22 cellular contexts compared by ENCODE assay signal in genomic region chr14:103026988-103027387, GRCh38. TPM values are rescaled to one million over a fixed set of nuclear protein-coding genes. Genes with fewer than 3 reads are reported as not detected.
"Had no signal": no experiment of that assay in that cellular context is flagged by ENCODE, and none has a peak within 500 bp of the region (broad histone marks: within the 10 kb centered on the region; RNA-seq: fewer than 3 reads in every experiment).

No MANE protein-coding gene starts in this region.

- H3K9me3 ChIP-seq: adrenal gland had no signal

- H3K4me3 ChIP-seq: adrenal gland, K562 had no signal

- DNase-seq: activated CD4-positive, alpha-beta memory T cell treated with anti-CD3 and anti-CD28 coated beads for 36 hours; activated CD4-positive, alpha-beta T cell treated with anti-CD3 and anti-CD28 coated beads, Interleukin-2, amount 10 ng/mL, durations not matched to agents 7 days and 5 days; activated CD4-positive, CD25-positive, alpha-beta regulatory T cell; activated CD8-positive, alpha-beta memory T cell treated with anti-CD3 and anti-CD28 coated beads for 24 hours; activated gamma-delta T cell; activated naive CD4-positive, alpha-beta T cell treated with anti-CD3 and anti-CD28 coated beads, Interleukin-2, amount 50 U/mL, for 16 hours; activated naive CD8-positive, alpha-beta T cell treated with anti-CD3 and anti-CD28 coated beads, Interleukin-2, amount 10 ng/mL, durations not matched to agents 7 days and 5 days; activated T-cell treated with anti-CD3 and anti-CD28 coated beads for 4 hours; activated T-cell treated with anti-CD3 and anti-CD28 coated beads, Interleukin-2, amount 50 U/mL, for 48 hours; adrenal gland; anterior cingulate cortex; Karpas-422; NCI-H1105 treated with DMSO at 0.1 percent for 48 hours; NCI-H1436 treated with DMSO at 0.1 percent for 48 hours; NCI-H187; NCI-H2081; NCI-H524; SHP77 treated with DMSO at 0.1 percent for 48 hours; T-helper 9 cell had no signal

- H3K27ac ChIP-seq: adrenal gland had no signal

- ATAC-seq: activated T-helper 17 cell treated with anti-CD3 and anti-CD28 coated beads, Interleukin-2, amount 50 U/mL, for 72 hours; K562 had no signal

- FAIRE-seq: K562 had no signal

- H3K27me3 ChIP-seq: adrenal gland had no signal

- H3K36me3 ChIP-seq: adrenal gland had no signal

RNA-seq across cellular contexts. Expression of gene LBHD2, which starts 57.0 kb away (rescaled TPM):
- total RNA-seq: activated CD4-positive, alpha-beta memory T cell treated with anti-CD3 and anti-CD28 coated beads for 36 hours; activated CD4-positive, alpha-beta T cell treated with anti-CD3 and anti-CD28 coated beads, Interleukin-2, amount 10 ng/mL, durations not matched to agents 7 days and 5 days; activated naive CD8-positive, alpha-beta T cell treated with anti-CD3 and anti-CD28 coated beads, Interleukin-2, amount 10 ng/mL, durations not matched to agents 7 days and 5 days; activated T-helper 17 cell treated with anti-CD3 and anti-CD28 coated beads, Interleukin-2, amount 50 U/mL, for 72 hours; adrenal gland; K562; SK-MEL-5 had no signal
- polyA plus RNA-seq: adrenal gland, K562 had no signal
